Comparison of ENCODE assay signal across 16 cellular contexts in the genomic region with DNA sequence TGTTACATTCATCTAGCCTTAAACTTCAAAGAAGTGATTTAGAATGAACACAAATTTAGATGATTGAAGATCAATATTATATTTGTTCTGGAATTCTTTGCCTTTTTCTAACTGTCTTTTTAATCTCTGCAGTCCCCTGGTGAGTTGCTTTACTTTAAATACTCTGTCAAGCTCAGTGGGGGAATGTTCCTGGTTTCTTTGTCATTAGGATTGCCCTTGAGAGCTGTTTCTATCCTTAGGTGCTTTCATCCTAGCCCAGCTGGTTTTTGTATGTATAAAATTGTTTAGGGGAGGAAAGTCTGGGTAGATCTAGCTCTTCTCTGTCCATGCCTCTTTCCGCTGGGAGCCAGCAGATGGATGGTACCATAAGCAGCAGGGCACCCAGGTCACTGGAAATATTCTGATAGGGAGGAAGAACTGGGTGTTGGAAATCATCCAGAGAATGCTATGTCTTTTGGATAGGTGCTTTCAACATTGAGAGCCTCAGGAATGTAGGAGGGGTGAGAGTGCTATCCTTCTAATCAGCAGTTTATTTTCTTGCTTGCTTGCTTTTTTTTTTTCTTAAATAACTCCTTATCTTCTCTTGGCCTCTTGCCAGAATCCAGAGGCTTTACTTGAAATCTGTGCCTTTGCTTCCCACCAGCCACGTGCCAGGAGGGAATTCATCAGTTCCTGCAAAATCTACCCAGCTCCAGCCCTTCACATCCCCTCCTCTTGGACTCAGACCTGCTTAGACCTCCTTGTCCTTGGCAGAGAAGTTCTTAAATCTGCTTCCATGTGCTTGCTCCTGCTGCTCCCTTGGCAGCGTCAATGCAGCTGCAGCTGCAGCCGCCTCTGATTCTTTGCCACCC.
DNase-seq lines count a peak whose midpoint lies in the region; FAIRE-seq and TF ChIP-seq lines count a peak whose summit lies in the region.
"Had no signal": no experiment of that assay in that cellular context is flagged by ENCODE, and none has a peak within 500 bp of the region (broad histone marks: within the 10 kb centered on the region; RNA-seq: fewer than 3 reads in every experiment).

No MANE protein-coding gene starts in this region.

- DNase-seq in MCF 10A (ENCODE audit: unreplicated experiment), result peak; percentile 2
- no peak for DNase-seq in breast epithelium (ENCODE audit: low spot score in 2 of 2)
- DNase-seq in astrocyte (ENCODE audit: low read depth), result peak; percentile 39
- peak; percentile 74 for DNase-seq in hepatocyte (ENCODE audit: low spot score)
- DNase-seq in small intestine, result peak; percentile 32
- DNase-seq in MV-4-11 (lab: John Stamatoyannopoulos, UW), result no peak
- DNase-seq in GM03348 (ENCODE audit: low spot score), result no peak
- DNase-seq in dorsolateral prefrontal cortex, result no peak
- DNase-seq: activated naive CD8-positive, alpha-beta T cell treated with anti-CD3 and anti-CD28 coated beads, Interleukin-2, amount 50 U/mL, for 24 hours; activated T-cell treated with anti-CD3 and anti-CD28 coated beads, Interleukin-2, amount 50 U/mL, for 4 hours; effector CD8-positive, alpha-beta T cell; NCI-H1048; NCI-H345; T-helper 1 cell; tibial artery had no signal

- H3K9me3 ChIP-seq in breast epithelium (no peaks in the 10 kb centered on the region), astrocyte (ENCODE audit: insufficient read depth, low read depth, low read length) (no peaks in the 10 kb centered on the region), hepatocyte (ENCODE audit: low read depth) (no peaks in the 10 kb centered on the region), small intestine (ENCODE audit: control insufficient read depth, low read depth) (no peaks in the 10 kb centered on the region)
- H3K9me3 ChIP-seq: Caco-2, tibial artery had no signal

- H3K4me3 ChIP-seq in breast epithelium, result no peak overlapping the region
- H3K4me3 ChIP-seq in astrocyte (ENCODE audit: insufficient read depth, low read depth, low read length), result no peak overlapping the region
- H3K4me3 ChIP-seq in hepatocyte, result no peak overlapping the region
- no peak overlapping the region for H3K4me3 ChIP-seq in small intestine (ENCODE audit: low read depth in 1 of 2, low read length in 2 of 2)
- H3K4me3 ChIP-seq in dorsolateral prefrontal cortex, result no peak overlapping the region
- H3K4me3 ChIP-seq: tibial artery had no signal

- no peak overlapping the region for H3K9ac ChIP-seq in astrocyte (ENCODE audit: low read length)

- CTCF ChIA-PET in MCF 10A (lab: Yijun Ruan, JAX), result interaction anchor here (0.6 to 0.7 kb wide), 3 partner anchors 12 to 362 kb away, joined by 4 to 5 read pairs (median 5); no protein-coding TSS in a partner anchor

- H3K4me1 ChIP-seq in breast epithelium, result no peaks in the 10 kb centered on the region
- H3K4me1 ChIP-seq in astrocyte (ENCODE audit: insufficient read depth, low read length), result no peaks in the 10 kb centered on the region
- H3K4me1 ChIP-seq in hepatocyte (ENCODE audit: insufficient read depth), result peaks cover 18% of the 10 kb centered on the region
- H3K4me1 ChIP-seq in small intestine (ENCODE audit: control insufficient read depth in 2 of 2, insufficient read depth in 1 of 2, low read depth in 1 of 2, low read length in 1 of 2), result no peaks in the 10 kb centered on the region
- H3K4me1 ChIP-seq: tibial artery had no signal

- H3K9me3 Mint-ChIP-seq in MCF 10A (ENCODE audit: unreplicated experiment), result no peaks in the 10 kb centered on the region
- H3K9me3 Mint-ChIP-seq in astrocyte (ENCODE audit: unreplicated experiment), result peaks cover 7% of the 10 kb centered on the region
- H3K9me3 Mint-ChIP-seq: activated naive CD8-positive, alpha-beta T cell treated with anti-CD3 and anti-CD28 coated beads, Interleukin-2, amount 50 U/mL, for 24 hours; activated T-cell treated with anti-CD3 and anti-CD28 coated beads, Interleukin-2, amount 50 U/mL, for 4 hours had no signal

- H3K9me2 ChIP-seq in hepatocyte (replicated peaks; ENCODE audit: insufficient read depth), result no peaks in the 10 kb centered on the region

- no peaks in the 10 kb centered on the region for H3K27me3 Mint-ChIP-seq in MCF 10A (ENCODE audit: insufficient read depth, unreplicated experiment)
- peaks cover 8% of the 10 kb centered on the region for H3K27me3 Mint-ChIP-seq in astrocyte (ENCODE audit: low read depth, unreplicated experiment)
- H3K27me3 Mint-ChIP-seq: activated naive CD8-positive, alpha-beta T cell treated with anti-CD3 and anti-CD28 coated beads, Interleukin-2, amount 50 U/mL, for 24 hours had no signal

- H2AFZ ChIP-seq in astrocyte (ENCODE audit: low read depth, low read length) (no peak overlapping the region), hepatocyte (no peak overlapping the region)

- no peaks in the 10 kb centered on the region for H3K79me2 ChIP-seq in astrocyte (ENCODE audit: insufficient read depth, low read length)
- H3K79me2 ChIP-seq in hepatocyte, result no peaks in the 10 kb centered on the region

- no peaks in the 10 kb centered on the region for H3K36me3 ChIP-seq in breast epithelium
- H3K36me3 ChIP-seq in astrocyte (ENCODE audit: insufficient read depth, low read length), result no peaks in the 10 kb centered on the region
- no peaks in the 10 kb centered on the region for H3K36me3 ChIP-seq in hepatocyte (replicated peaks; ENCODE audit: insufficient read depth, low read depth)
- no peaks in the 10 kb centered on the region for H3K36me3 ChIP-seq in small intestine (ENCODE audit: control insufficient read depth in 2 of 2, insufficient read depth in 2 of 2, low read length in 2 of 2)
- H3K36me3 ChIP-seq: tibial artery had no signal

- H3K4me3 Mint-ChIP-seq in MCF 10A (ENCODE audit: unreplicated experiment), result no peak overlapping the region
- H3K4me3 Mint-ChIP-seq in astrocyte (ENCODE audit: unreplicated experiment), result no peak overlapping the region
- H3K4me3 Mint-ChIP-seq: activated naive CD8-positive, alpha-beta T cell treated with anti-CD3 and anti-CD28 coated beads, Interleukin-2, amount 50 U/mL, for 24 hours; activated T-cell treated with anti-CD3 and anti-CD28 coated beads, Interleukin-2, amount 50 U/mL, for 4 hours had no signal

- intact Hi-C loops in MCF 10A (cut with micrococcal nuclease), result no loop called here
- intact Hi-C loops in breast epithelium (cut with DNase I; ENCODE audit: low total_unique reads), result no loop called here
- intact Hi-C loops in dorsolateral prefrontal cortex (cut with DNase I), result no loop called here

- TF ChIP-seq CTCF in MCF 10A (IDR thresholded peaks at IDR 0.05; ENCODE audit: unreplicated experiment) (no peak), breast epithelium (IDR thresholded peaks at IDR 0.05) (no peak), astrocyte (IDR thresholded peaks at IDR 0.05; ENCODE audit: insufficient read depth, low read depth, low read length) (no peak), hepatocyte (IDR thresholded peaks at IDR 0.05; ENCODE audit: poor library complexity) (no peak), dorsolateral prefrontal cortex (IDR thresholded peaks at IDR 0.05 in 54 of 56, conservative IDR thresholded peaks at IDR 0.05 in 2 of 56; ENCODE audit: low read depth in 1 of 56, partially characterized antibody in 56 of 56) (no peak)

- no peaks in the 10 kb centered on the region for H3K27me3 ChIP-seq in breast epithelium
- H3K27me3 ChIP-seq in astrocyte (ENCODE audit: insufficient read depth, low read length), result no peaks in the 10 kb centered on the region
- no peaks in the 10 kb centered on the region for H3K27me3 ChIP-seq in hepatocyte
- no peaks in the 10 kb centered on the region for H3K27me3 ChIP-seq in small intestine (ENCODE audit: control insufficient read depth in 2 of 2, insufficient read depth in 2 of 2, low read length in 2 of 2)
- no peaks in the 10 kb centered on the region for H3K27me3 ChIP-seq in dorsolateral prefrontal cortex
- H3K27me3 ChIP-seq: tibial artery had no signal

- H3K4me2 ChIP-seq in astrocyte (ENCODE audit: low read length) (no peak overlapping the region), hepatocyte (peak overlapping the region; percentile 35)

- TF ChIP-seq POLR2A in breast epithelium (IDR thresholded peaks at IDR 0.05), result no peak

- no peak overlapping the region for H3K27ac Mint-ChIP-seq in MCF 10A (ENCODE audit: low read depth, unreplicated experiment)
- no peak overlapping the region for H3K27ac Mint-ChIP-seq in astrocyte (ENCODE audit: unreplicated experiment)
- H3K27ac Mint-ChIP-seq: activated naive CD8-positive, alpha-beta T cell treated with anti-CD3 and anti-CD28 coated beads, Interleukin-2, amount 50 U/mL, for 24 hours had no signal

- FAIRE-seq in astrocyte (lab: Jason Lieb, UNC) (no peak), small intestine (lab: Jason Lieb, UNC) (no peak)

- no TSS peak for BruUV-seq in MCF 10A (replicated peaks; lab: Mats Ljungman, UMichigan)

- H3K36me3 Mint-ChIP-seq in MCF 10A (ENCODE audit: insufficient read depth, unreplicated experiment) (no peaks in the 10 kb centered on the region), astrocyte (ENCODE audit: low read depth, unreplicated experiment) (peaks cover 16% of the 10 kb centered on the region)

- WGBS in hepatocyte (ENCODE audit: low lambda C conversion rate, missing lambda C conversion rate), result 62% methylated on average over 4 of the region's 4 CpGs
- WGBS in small intestine, 3 donors, result 14 to 44% (median 28%) methylated on average over 4 of the region's 4 CpGs

- H3K27ac ChIP-seq in breast epithelium, result no peak overlapping the region
- H3K27ac ChIP-seq in astrocyte (ENCODE audit: low read depth, low read length), result no peak overlapping the region
- H3K27ac ChIP-seq in hepatocyte, result peak overlapping the region; percentile 22
- H3K27ac ChIP-seq in small intestine (ENCODE audit: low read depth in 1 of 2, low read length in 1 of 2), result no peak overlapping the region
- no peak overlapping the region for H3K27ac ChIP-seq in dorsolateral prefrontal cortex
- H3K27ac ChIP-seq: tibial artery had no signal

- H3K4me1 Mint-ChIP-seq in MCF 10A (ENCODE audit: insufficient read depth, unreplicated experiment) (no peaks in the 10 kb centered on the region), astrocyte (ENCODE audit: low read depth, unreplicated experiment) (peaks cover 16% of the 10 kb centered on the region)
- H3K4me1 Mint-ChIP-seq: activated naive CD8-positive, alpha-beta T cell treated with anti-CD3 and anti-CD28 coated beads, Interleukin-2, amount 50 U/mL, for 24 hours had no signal

- H4K20me1 ChIP-seq in astrocyte (ENCODE audit: insufficient read depth, low read length), result no peaks in the 10 kb centered on the region
- H4K20me1 ChIP-seq in hepatocyte (ENCODE audit: insufficient read depth, poor library complexity, severe bottlenecking), result no peaks in the 10 kb centered on the region

- POLR2A ChIA-PET in MCF 10A (lab: Yijun Ruan, JAX), result no interaction called here

Comparison
In these comparisons a context has a peak if more than half of its experiments do, and no peak if none do; other contexts are left out.
1. DNase-seq: peak in MCF 10A (single experiment), astrocyte (single experiment), hepatocyte (single experiment) and small intestine (single experiment); none in breast epithelium (0 of 2), MV-4-11 (single experiment), GM03348 (single experiment) and dorsolateral prefrontal cortex (0 of 10).